10 cellular contexts compared by ENCODE assay signal in genomic region chr12:52391618-52392002, GRCh38. TPM values are rescaled to one million over a fixed set of nuclear protein-coding genes. Genes with fewer than 3 reads are reported as not detected.
DNase-seq lines count a peak whose midpoint lies in the region; ATAC-seq and TF ChIP-seq lines count a peak whose summit lies in the region.
"Had no signal": no experiment of that assay in that cellular context is flagged by ENCODE, and none has a peak within 500 bp of the region (broad histone marks: within the 10 kb centered on the region; RNA-seq: fewer than 3 reads in every experiment).

No MANE protein-coding gene starts in this region.

- TF ChIP-seq POLR2A in suprapubic skin (IDR thresholded peaks at IDR 0.05), result no peak

- H3K4me1 ChIP-seq in left ventricle myocardium inferior (peaks cover 12% of the 10 kb centered on the region), suprapubic skin (peaks cover 53% of the 10 kb centered on the region)

- H3K27me3 ChIP-seq in left ventricle myocardium inferior (ENCODE audit: low read depth) (peaks cover 32% of the 10 kb centered on the region), suprapubic skin (no peaks in the 10 kb centered on the region)

- no peak for ATAC-seq in GM21526 (IDR thresholded peaks at IDR 0.05; ENCODE audit: low FRiP score, unreplicated experiment)
- ATAC-seq in HG03175 (IDR thresholded peaks at IDR 0.05; ENCODE audit: unreplicated experiment), result no peak
- ATAC-seq: stimulated activated memory B cell treated with anti-CD40 and anti-IgM and Interleukin-4, amounts not matched to agents 10 μg/mL and 1 μg/mL and 100 μg/mL, for 72 hours had no signal

- no peak for TF ChIP-seq CTCF in left ventricle myocardium inferior (IDR thresholded peaks at IDR 0.05; ENCODE audit: borderline replicate concordance)
- TF ChIP-seq CTCF in suprapubic skin (IDR thresholded peaks at IDR 0.05), result no peak

- H3K27ac ChIP-seq in left ventricle myocardium inferior (replicated peaks) (peak overlapping the region; percentile 12), suprapubic skin (peak overlapping the region; percentile 1)
- H3K27ac ChIP-seq: parathyroid adenoma had no signal

- no peak for TF ChIP-seq EP300 in suprapubic skin (IDR thresholded peaks at IDR 0.05)

- H3K9me3 ChIP-seq in left ventricle myocardium inferior (replicated peaks) (no peaks in the 10 kb centered on the region), suprapubic skin (no peaks in the 10 kb centered on the region)

- H3K4me3 ChIP-seq in left ventricle myocardium inferior (no peak overlapping the region), suprapubic skin (no peak overlapping the region)

- DNase-seq in LHCN-M2 (ENCODE audit: low read depth) (peak; percentile 78), SHP77 treated with DMSO at 0.1 percent for 48 hours (lab: John Stamatoyannopoulos, UW) (peak; percentile 40), left ventricle myocardium inferior (peak; percentile 78), suprapubic skin (ENCODE audit: low spot score in 2 of 2) (no peak)
- DNase-seq in stimulated activated CD4-positive, alpha-beta T cell treated with anti-CD3 and anti-CD28 coated beads, Interleukin-1b, Interleukin-23, amount 100 ng/mL, for 48 hours, result no peak

- H3K36me3 ChIP-seq in left ventricle myocardium inferior (no peaks in the 10 kb centered on the region), suprapubic skin (no peaks in the 10 kb centered on the region)

- WGBS in suprapubic skin, result 17% methylated on average over 4 of the region's 4 CpGs

- intact Hi-C loops in left ventricle myocardium inferior (cut with micrococcal nuclease), result no loop called here

RNA-seq across cellular contexts. Expression of gene KRT84, which starts 6.2 kb away (rescaled TPM):
- total RNA-seq in LHCN-M2 (2014; rRNA removed) (not detected in 2 replicates), left ventricle myocardium inferior (not detected), suprapubic skin (1 to 10 TPM in 1 of 4 donors, under 1 TPM in 2, not detected in 1; 0.49 to 2.1 (median 0.65) TPM)
- not detected for polyA plus RNA-seq in LHCN-M2 (2012)
- total RNA-seq: glomerular endothelial cell had no signal

RNA-seq across cellular contexts. Expression of gene KRT82, which starts 14.5 kb away (rescaled TPM):
- not detected in 2 replicates for total RNA-seq in LHCN-M2 (2014; rRNA removed)
- polyA plus RNA-seq in LHCN-M2 (2012), result not detected
- not detected for total RNA-seq in left ventricle myocardium inferior
- total RNA-seq in suprapubic skin, result 10 to 100 TPM in 1 of 4 donors, 1 to 10 TPM in 3; 1.3 to 40.7 (median 7.6) TPM
- total RNA-seq: glomerular endothelial cell had no signal

RNA-seq across cellular contexts. Expression of gene KRT85, which starts 24.3 kb away (rescaled TPM):
- total RNA-seq in LHCN-M2 (2014; rRNA removed) (not detected in 2 replicates), left ventricle myocardium inferior (not detected), suprapubic skin (100 to 1,000 TPM in 2 of 4 donors, 10 to 100 TPM in 1, 1 to 10 TPM in 1; 4.2 to 766 (median 96.1) TPM)
- not detected for polyA plus RNA-seq in LHCN-M2 (2012)
- total RNA-seq: glomerular endothelial cell had no signal

RNA-seq across cellular contexts. Expression of gene KRT75, which starts 42.6 kb away (rescaled TPM):
- total RNA-seq in LHCN-M2 (2014; rRNA removed) (not detected in 2 replicates), left ventricle myocardium inferior (not detected), suprapubic skin (10 to 100 TPM in 3 of 4 donors, 1 to 10 TPM in 1; 3.3 to 67.9 (median 21.2) TPM)
- polyA plus RNA-seq in LHCN-M2 (2012), result not detected
- total RNA-seq: glomerular endothelial cell had no signal

Comparison
In these comparisons a context has a peak if more than half of its experiments do, and no peak if none do; other contexts are left out.
1. DNase-seq: peak in LHCN-M2 (single experiment), SHP77 treated with DMSO at 0.1 percent for 48 hours (single experiment) and left ventricle myocardium inferior (single experiment); none in suprapubic skin (0 of 2) and stimulated activated CD4-positive, alpha-beta T cell treated with anti-CD3 and anti-CD28 coated beads, Interleukin-1b, Interleukin-23, amount 100 ng/mL, for 48 hours (single experiment).